ENCODE assay signal across 19 cellular contexts in genomic region chr5:178587793-178588611, GRCh38. TPM values are rescaled to one million over a fixed set of nuclear protein-coding genes. Genes with fewer than 3 reads are reported as not detected.
A peak's percentile ranks its signal among the peaks of the same experiment; 100 is the strongest.
DNase-seq lines count a peak whose midpoint lies in the region; TF ChIP-seq lines count a peak whose summit lies in the region.
"Had no signal": no experiment of that assay in that cellular context is flagged by ENCODE, and none has a peak within 500 bp of the region (broad histone marks: within the 10 kb centered on the region; RNA-seq: fewer than 3 reads in every experiment).

No MANE protein-coding gene starts in this region.

- peaks cover 7 to 12% (median 7%) of the 10 kb centered on the region in 3 donors for H3K4me1 Mint-ChIP-seq in IgD-negative memory B cell
- peaks cover 41% of the 10 kb centered on the region for H3K4me1 Mint-ChIP-seq in endothelial cell (ENCODE audit: unreplicated experiment)
- peaks cover 14% of the 10 kb centered on the region for H3K4me1 Mint-ChIP-seq in progenitor cell of endocrine pancreas (ENCODE audit: low read depth)
- H3K4me1 Mint-ChIP-seq: central memory CD8-positive, alpha-beta T cell had no signal

- no peak for TF ChIP-seq CTCF in endothelial cell (IDR thresholded peaks at IDR 0.05; ENCODE audit: unreplicated experiment)
- no peak for TF ChIP-seq CTCF in progenitor cell of endocrine pancreas (IDR thresholded peaks at IDR 0.05; ENCODE audit: unreplicated experiment)

- H3K9me3 Mint-ChIP-seq in IgD-negative memory B cell (no peaks in the 10 kb centered on the region), endothelial cell (ENCODE audit: unreplicated experiment) (no peaks in the 10 kb centered on the region), progenitor cell of endocrine pancreas (ENCODE audit: low read depth) (no peaks in the 10 kb centered on the region)
- H3K9me3 Mint-ChIP-seq: central memory CD8-positive, alpha-beta T cell had no signal

- H3K36me3 Mint-ChIP-seq in IgD-negative memory B cell: peaks cover 6% of the 10 kb centered on the region
- H3K36me3 Mint-ChIP-seq in endothelial cell (ENCODE audit: low read depth, unreplicated experiment): peaks cover 11% of the 10 kb centered on the region
- no peaks in the 10 kb centered on the region for H3K36me3 Mint-ChIP-seq in progenitor cell of endocrine pancreas (ENCODE audit: insufficient read depth)

- in situ Hi-C loops in KBM-7 (cut with MboI; ENCODE audit: low pct_unique_long_range_greater_than_20kb, low sequenced_read_pairs): loop anchor here (25.0 kb wide), 1 partner anchor 301 kb away; no protein-coding TSS in a partner anchor

- H3K4me3 Mint-ChIP-seq in IgD-negative memory B cell: peak overlapping the region in 3 of 4 donors; percentile 3 to 17 (median 5)
- H3K4me3 Mint-ChIP-seq in endothelial cell (ENCODE audit: unreplicated experiment): peak overlapping the region; percentile 92
- H3K4me3 Mint-ChIP-seq in progenitor cell of endocrine pancreas (ENCODE audit: low read depth): peak overlapping the region; percentile 50

- peak overlapping the region; percentile 77 for H3K9ac ChIP-seq in ES-I3 (ENCODE audit: low read depth, low read length)

- peaks cover 16% of the 10 kb centered on the region; the same call in 1 of the 2 replicates for H3K4me1 ChIP-seq in ES-I3 (ENCODE audit: insufficient read depth, low read length)

- no peak overlapping the region for H3K27ac Mint-ChIP-seq in IgD-negative memory B cell
- H3K27ac Mint-ChIP-seq in endothelial cell (ENCODE audit: unreplicated experiment): no peak overlapping the region
- no peak overlapping the region for H3K27ac Mint-ChIP-seq in progenitor cell of endocrine pancreas

- H3K9me3 ChIP-seq in ES-I3 (ENCODE audit: control insufficient read depth, insufficient read depth, low read length): no peaks in the 10 kb centered on the region; the same call in 1 of the 2 replicates
- H3K9me3 ChIP-seq: gastroesophageal sphincter had no signal

- H3K27me3 Mint-ChIP-seq in IgD-negative memory B cell (peaks cover 42% of the 10 kb centered on the region), endothelial cell (ENCODE audit: unreplicated experiment) (peaks cover 25% of the 10 kb centered on the region), progenitor cell of endocrine pancreas (peaks cover 54% of the 10 kb centered on the region)

- H3K36me3 ChIP-seq in ES-I3 (ENCODE audit: insufficient read depth, low read length): no peaks in the 10 kb centered on the region
- H3K36me3 ChIP-seq: gastroesophageal sphincter had no signal

- no peak for DNase-seq in endothelial cell (ENCODE audit: low spot score)
- no peak for DNase-seq in progenitor cell of endocrine pancreas (ENCODE audit: low spot score, unreplicated experiment)
- no peak for DNase-seq in KBM-7
- DNase-seq in NCI-H446 treated with DMSO at 0.1 percent for 48 hours (lab: John Stamatoyannopoulos, UW): no peak
- DNase-seq in NCI-H2196 treated with DMSO at 0.1 percent for 48 hours (lab: John Stamatoyannopoulos, UW; ENCODE audit: unreplicated experiment): no peak
- DNase-seq: activated CD4-positive, alpha-beta T cell treated with anti-CD3 and anti-CD28 coated beads for 4 hours; activated effector memory CD4-positive, alpha-beta T cell treated with Interleukin-2 at 50 U/mL for 16 hours; amygdala; GOT3; left colon; NCI-H187; NCI-H2227 treated with DMSO at 0.1 percent for 48 hours; occipital lobe; stimulated activated naive CD4-positive, alpha-beta T cell had no signal

RNA-seq across cellular contexts. Expression of gene COL23A1, which starts 2.2 kb away (rescaled TPM):
- 0.18 TPM for polyA plus RNA-seq in IgD-negative memory B cell
- total RNA-seq in endothelial cell (ENCODE audit: unreplicated experiment): 75.2 TPM
- 0.36 and 0.64 TPM in 2 replicates for total RNA-seq in progenitor cell of endocrine pancreas
- total RNA-seq: M059J had no signal

RNA-seq across cellular contexts. Expression of gene CLK4, which starts 38.8 kb away (rescaled TPM):
- polyA plus RNA-seq in IgD-negative memory B cell: 31.1 TPM
- 19.9 TPM for total RNA-seq in endothelial cell (ENCODE audit: unreplicated experiment)
- total RNA-seq in progenitor cell of endocrine pancreas: 37.9 and 38.1 TPM in 2 replicates

Comparison
In these comparisons a context has a peak if more than half of its experiments do, and no peak if none do; other contexts are left out.
1. H3K4me3 Mint-ChIP-seq: peak in every context shown above with its lines; median percentile 92 in endothelial cell; 50 in progenitor cell of endocrine pancreas; 5 in IgD-negative memory B cell.
2. RNA of gene COL23A1, which starts 2.2 kb away (total RNA-seq): 75.2 TPM in endothelial cell (single experiment); 0.36 to 0.64 TPM in progenitor cell of endocrine pancreas; every median in the first group is over 10 times any median in the second.